Comparison of ENCODE assay signal across 1 cellular context in genomic region chr6:34237722-34238506, GRCh38.
TF ChIP-seq lines count a peak whose summit lies in the region.

No MANE protein-coding gene starts in this region.

TF ChIP-seq in HepG2, 621 proteins besides CTCF, POLR2A, EP300 and RAD21 (continued from another document and continues in another):
- TF ChIP-seq, protein P1, sequence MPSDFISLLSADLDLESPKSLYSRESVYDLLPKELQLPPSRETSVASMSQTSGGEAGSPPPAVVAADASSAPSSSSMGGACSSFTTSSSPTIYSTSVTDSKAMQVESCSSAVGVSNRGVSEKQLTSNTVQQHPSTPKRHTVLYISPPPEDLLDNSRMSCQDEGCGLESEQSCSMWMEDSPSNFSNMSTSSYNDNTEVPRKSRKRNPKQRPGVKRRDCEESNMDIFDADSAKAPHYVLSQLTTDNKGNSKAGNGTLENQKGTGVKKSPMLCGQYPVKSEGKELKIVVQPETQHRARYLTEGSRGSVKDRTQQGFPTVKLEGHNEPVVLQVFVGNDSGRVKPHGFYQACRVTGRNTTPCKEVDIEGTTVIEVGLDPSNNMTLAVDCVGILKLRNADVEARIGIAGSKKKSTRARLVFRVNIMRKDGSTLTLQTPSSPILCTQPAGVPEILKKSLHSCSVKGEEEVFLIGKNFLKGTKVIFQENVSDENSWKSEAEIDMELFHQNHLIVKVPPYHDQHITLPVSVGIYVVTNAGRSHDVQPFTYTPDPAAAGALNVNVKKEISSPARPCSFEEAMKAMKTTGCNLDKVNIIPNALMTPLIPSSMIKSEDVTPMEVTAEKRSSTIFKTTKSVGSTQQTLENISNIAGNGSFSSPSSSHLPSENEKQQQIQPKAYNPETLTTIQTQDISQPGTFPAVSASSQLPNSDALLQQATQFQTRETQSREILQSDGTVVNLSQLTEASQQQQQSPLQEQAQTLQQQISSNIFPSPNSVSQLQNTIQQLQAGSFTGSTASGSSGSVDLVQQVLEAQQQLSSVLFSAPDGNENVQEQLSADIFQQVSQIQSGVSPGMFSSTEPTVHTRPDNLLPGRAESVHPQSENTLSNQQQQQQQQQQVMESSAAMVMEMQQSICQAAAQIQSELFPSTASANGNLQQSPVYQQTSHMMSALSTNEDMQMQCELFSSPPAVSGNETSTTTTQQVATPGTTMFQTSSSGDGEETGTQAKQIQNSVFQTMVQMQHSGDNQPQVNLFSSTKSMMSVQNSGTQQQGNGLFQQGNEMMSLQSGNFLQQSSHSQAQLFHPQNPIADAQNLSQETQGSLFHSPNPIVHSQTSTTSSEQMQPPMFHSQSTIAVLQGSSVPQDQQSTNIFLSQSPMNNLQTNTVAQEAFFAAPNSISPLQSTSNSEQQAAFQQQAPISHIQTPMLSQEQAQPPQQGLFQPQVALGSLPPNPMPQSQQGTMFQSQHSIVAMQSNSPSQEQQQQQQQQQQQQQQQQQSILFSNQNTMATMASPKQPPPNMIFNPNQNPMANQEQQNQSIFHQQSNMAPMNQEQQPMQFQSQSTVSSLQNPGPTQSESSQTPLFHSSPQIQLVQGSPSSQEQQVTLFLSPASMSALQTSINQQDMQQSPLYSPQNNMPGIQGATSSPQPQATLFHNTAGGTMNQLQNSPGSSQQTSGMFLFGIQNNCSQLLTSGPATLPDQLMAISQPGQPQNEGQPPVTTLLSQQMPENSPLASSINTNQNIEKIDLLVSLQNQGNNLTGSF (CRISPR knock-in tag; IDR thresholded peaks at IDR 0.05) = peak; percentile 99
- TF ChIP-seq EZH2 (conservative IDR thresholded peaks at IDR 0.05; ENCODE audit: low read depth, low read length) = no peak
- peak; percentile 95 for TF ChIP-seq KLF12 (CRISPR knock-in tag; IDR thresholded peaks at IDR 0.05; ENCODE audit: borderline replicate concordance)
- peak; percentile 92 for TF ChIP-seq ZNF747 (CRISPR knock-in tag; IDR thresholded peaks at IDR 0.05; ENCODE audit: borderline replicate concordance)
- peak; percentile 84 for TF ChIP-seq FOXC1 (CRISPR knock-in tag; IDR thresholded peaks at IDR 0.05; ENCODE audit: borderline replicate concordance)
- TF ChIP-seq NONO (IDR thresholded peaks at IDR 0.05) = no peak
- 0 out of 2 replicates have a peak, but pooled peaks have one; percentile 56 for TF ChIP-seq NONO (CRISPR knock-in tag; conservative IDR thresholded peaks at IDR 0.05)
- peak; percentile 99 for TF ChIP-seq BCL3 (CRISPR knock-in tag; IDR thresholded peaks at IDR 0.05)
- peak; percentile 67; the same call in 1 of the 2 replicates for TF ChIP-seq PAX8 (CRISPR knock-in tag; IDR thresholded peaks at IDR 0.05; ENCODE audit: borderline replicate concordance)
- TF ChIP-seq SMC3 (IDR thresholded peaks at IDR 0.05; ENCODE audit: low read length) = no peak
- peak; percentile 90; the same call in 1 of the 2 replicates for TF ChIP-seq KLF6 (CRISPR knock-in tag; IDR thresholded peaks at IDR 0.05)
- no peak for TF ChIP-seq DRAP1 (CRISPR knock-in tag; IDR thresholded peaks at IDR 0.05)
- TF ChIP-seq ARID2 (CRISPR knock-in tag; IDR thresholded peaks at IDR 0.05; ENCODE audit: borderline replicate concordance) = peak; percentile 93
- peak; percentile 95 for TF ChIP-seq ZHX1 (CRISPR knock-in tag; IDR thresholded peaks at IDR 0.05; ENCODE audit: low read depth)
- TF ChIP-seq, protein P2, sequence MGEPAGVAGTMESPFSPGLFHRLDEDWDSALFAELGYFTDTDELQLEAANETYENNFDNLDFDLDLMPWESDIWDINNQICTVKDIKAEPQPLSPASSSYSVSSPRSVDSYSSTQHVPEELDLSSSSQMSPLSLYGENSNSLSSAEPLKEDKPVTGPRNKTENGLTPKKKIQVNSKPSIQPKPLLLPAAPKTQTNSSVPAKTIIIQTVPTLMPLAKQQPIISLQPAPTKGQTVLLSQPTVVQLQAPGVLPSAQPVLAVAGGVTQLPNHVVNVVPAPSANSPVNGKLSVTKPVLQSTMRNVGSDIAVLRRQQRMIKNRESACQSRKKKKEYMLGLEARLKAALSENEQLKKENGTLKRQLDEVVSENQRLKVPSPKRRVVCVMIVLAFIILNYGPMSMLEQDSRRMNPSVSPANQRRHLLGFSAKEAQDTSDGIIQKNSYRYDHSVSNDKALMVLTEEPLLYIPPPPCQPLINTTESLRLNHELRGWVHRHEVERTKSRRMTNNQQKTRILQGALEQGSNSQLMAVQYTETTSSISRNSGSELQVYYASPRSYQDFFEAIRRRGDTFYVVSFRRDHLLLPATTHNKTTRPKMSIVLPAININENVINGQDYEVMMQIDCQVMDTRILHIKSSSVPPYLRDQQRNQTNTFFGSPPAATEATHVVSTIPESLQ (CRISPR knock-in tag; conservative IDR thresholded peaks at IDR 0.05) = no peak; the same call in 1 of the 2 replicates
- 0 out of 2 replicates have a peak, but pooled peaks have one; percentile 75 for TF ChIP-seq RFXANK (CRISPR knock-in tag; IDR thresholded peaks at IDR 0.05)
- peak; percentile 34; the same call in 1 of the 2 replicates for TF ChIP-seq SP5 (CRISPR knock-in tag; IDR thresholded peaks at IDR 0.05; ENCODE audit: borderline replicate concordance, low read depth)
- no peak for TF ChIP-seq CHD2 (IDR thresholded peaks at IDR 0.05; ENCODE audit: low read depth, low read length)
- TF ChIP-seq ZNF337 (CRISPR knock-in tag; IDR thresholded peaks at IDR 0.05; ENCODE audit: borderline replicate concordance, low read depth) = no peak
- peak; percentile 61; the same call in 1 of the 2 replicates for TF ChIP-seq KMT2A (CRISPR knock-in tag; IDR thresholded peaks at IDR 0.05)
- 0 out of 2 replicates have a peak, but pooled peaks have one; percentile 54 for TF ChIP-seq PITX1 (CRISPR knock-in tag; IDR thresholded peaks at IDR 0.05)
- no peak for TF ChIP-seq MZF1 (CRISPR knock-in tag; IDR thresholded peaks at IDR 0.05; ENCODE audit: borderline replicate concordance)
- peak; percentile 20 for TF ChIP-seq TEAD3 (CRISPR knock-in tag; optimal IDR thresholded peaks at IDR 0.05; ENCODE audit: borderline replicate concordance)
- peak; percentile 98 for TF ChIP-seq ZSCAN31 (CRISPR knock-in tag; IDR thresholded peaks at IDR 0.05; ENCODE audit: low read depth)
- peak; percentile 63; the same call in 1 of the 2 replicates for TF ChIP-seq HMG20B (CRISPR knock-in tag; conservative IDR thresholded peaks at IDR 0.05)
- TF ChIP-seq HCFC1 (IDR thresholded peaks at IDR 0.05; ENCODE audit: low read depth, low read length) = no peak
- TF ChIP-seq ELF1 (CRISPR knock-in tag; IDR thresholded peaks at IDR 0.05) = peak; percentile 48; the same call in 1 of the 2 replicates
- TF ChIP-seq TBX2 (CRISPR knock-in tag; IDR thresholded peaks at IDR 0.05; ENCODE audit: borderline replicate concordance) = peak; percentile 94
- TF ChIP-seq ZNF569 (CRISPR knock-in tag; IDR thresholded peaks at IDR 0.05; ENCODE audit: borderline replicate concordance) = peak; percentile 66; the same call in 1 of the 2 replicates
- TF ChIP-seq CBX2 (IDR thresholded peaks at IDR 0.05; ENCODE audit: low read depth, low read length) = no peak
- 0 out of 2 replicates have a peak, but pooled peaks have one; percentile 31 for TF ChIP-seq CBX2 (CRISPR knock-in tag; IDR thresholded peaks at IDR 0.05; ENCODE audit: low read depth)
- TF ChIP-seq, protein P3, sequence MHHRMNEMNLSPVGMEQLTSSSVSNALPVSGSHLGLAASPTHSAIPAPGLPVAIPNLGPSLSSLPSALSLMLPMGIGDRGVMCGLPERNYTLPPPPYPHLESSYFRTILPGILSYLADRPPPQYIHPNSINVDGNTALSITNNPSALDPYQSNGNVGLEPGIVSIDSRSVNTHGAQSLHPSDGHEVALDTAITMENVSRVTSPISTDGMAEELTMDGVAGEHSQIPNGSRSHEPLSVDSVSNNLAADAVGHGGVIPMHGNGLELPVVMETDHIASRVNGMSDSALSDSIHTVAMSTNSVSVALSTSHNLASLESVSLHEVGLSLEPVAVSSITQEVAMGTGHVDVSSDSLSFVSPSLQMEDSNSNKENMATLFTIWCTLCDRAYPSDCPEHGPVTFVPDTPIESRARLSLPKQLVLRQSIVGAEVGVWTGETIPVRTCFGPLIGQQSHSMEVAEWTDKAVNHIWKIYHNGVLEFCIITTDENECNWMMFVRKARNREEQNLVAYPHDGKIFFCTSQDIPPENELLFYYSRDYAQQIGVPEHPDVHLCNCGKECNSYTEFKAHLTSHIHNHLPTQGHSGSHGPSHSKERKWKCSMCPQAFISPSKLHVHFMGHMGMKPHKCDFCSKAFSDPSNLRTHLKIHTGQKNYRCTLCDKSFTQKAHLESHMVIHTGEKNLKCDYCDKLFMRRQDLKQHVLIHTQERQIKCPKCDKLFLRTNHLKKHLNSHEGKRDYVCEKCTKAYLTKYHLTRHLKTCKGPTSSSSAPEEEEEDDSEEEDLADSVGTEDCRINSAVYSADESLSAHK (CRISPR knock-in tag; IDR thresholded peaks at IDR 0.05; ENCODE audit: borderline replicate concordance) = 0 out of 2 replicates have a peak, but pooled peaks have one; percentile 49
- no peak for TF ChIP-seq RBAK (CRISPR knock-in tag; IDR thresholded peaks at IDR 0.05)
- TF ChIP-seq, protein P4, sequence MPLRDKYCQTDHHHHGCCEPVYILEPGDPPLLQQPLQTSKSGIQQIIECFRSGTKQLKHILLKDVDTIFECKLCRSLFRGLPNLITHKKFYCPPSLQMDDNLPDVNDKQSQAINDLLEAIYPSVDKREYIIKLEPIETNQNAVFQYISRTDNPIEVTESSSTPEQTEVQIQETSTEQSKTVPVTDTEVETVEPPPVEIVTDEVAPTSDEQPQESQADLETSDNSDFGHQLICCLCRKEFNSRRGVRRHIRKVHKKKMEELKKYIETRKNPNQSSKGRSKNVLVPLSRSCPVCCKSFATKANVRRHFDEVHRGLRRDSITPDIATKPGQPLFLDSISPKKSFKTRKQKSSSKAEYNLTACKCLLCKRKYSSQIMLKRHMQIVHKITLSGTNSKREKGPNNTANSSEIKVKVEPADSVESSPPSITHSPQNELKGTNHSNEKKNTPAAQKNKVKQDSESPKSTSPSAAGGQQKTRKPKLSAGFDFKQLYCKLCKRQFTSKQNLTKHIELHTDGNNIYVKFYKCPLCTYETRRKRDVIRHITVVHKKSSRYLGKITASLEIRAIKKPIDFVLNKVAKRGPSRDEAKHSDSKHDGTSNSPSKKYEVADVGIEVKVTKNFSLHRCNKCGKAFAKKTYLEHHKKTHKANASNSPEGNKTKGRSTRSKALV (CRISPR knock-in tag; IDR thresholded peaks at IDR 0.05) = peak; percentile 90; the same call in 1 of the 2 replicates
- TF ChIP-seq ZBTB20 (CRISPR knock-in tag; IDR thresholded peaks at IDR 0.05; ENCODE audit: borderline replicate concordance, low read depth) = peak; percentile 85
- peak; percentile 63 for TF ChIP-seq HNRNPLL (IDR thresholded peaks at IDR 0.05; ENCODE audit: low read depth, low read length, poor library complexity, severe bottlenecking)
- TF ChIP-seq PPARG (CRISPR knock-in tag; conservative IDR thresholded peaks at IDR 0.05) = 0 out of 2 replicates have a peak, but pooled peaks have one; percentile 52
- TF ChIP-seq TRAFD1 (CRISPR knock-in tag; IDR thresholded peaks at IDR 0.05; ENCODE audit: borderline replicate concordance) = no peak
- TF ChIP-seq ZNF292 (CRISPR knock-in tag; IDR thresholded peaks at IDR 0.05; ENCODE audit: borderline replicate concordance, low read depth) = no peak
- TF ChIP-seq, protein P5, sequence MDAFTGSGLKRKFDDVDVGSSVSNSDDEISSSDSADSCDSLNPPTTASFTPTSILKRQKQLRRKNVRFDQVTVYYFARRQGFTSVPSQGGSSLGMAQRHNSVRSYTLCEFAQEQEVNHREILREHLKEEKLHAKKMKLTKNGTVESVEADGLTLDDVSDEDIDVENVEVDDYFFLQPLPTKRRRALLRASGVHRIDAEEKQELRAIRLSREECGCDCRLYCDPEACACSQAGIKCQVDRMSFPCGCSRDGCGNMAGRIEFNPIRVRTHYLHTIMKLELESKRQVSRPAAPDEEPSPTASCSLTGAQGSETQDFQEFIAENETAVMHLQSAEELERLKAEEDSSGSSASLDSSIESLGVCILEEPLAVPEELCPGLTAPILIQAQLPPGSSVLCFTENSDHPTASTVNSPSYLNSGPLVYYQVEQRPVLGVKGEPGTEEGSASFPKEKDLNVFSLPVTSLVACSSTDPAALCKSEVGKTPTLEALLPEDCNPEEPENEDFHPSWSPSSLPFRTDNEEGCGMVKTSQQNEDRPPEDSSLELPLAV (CRISPR knock-in tag; conservative IDR thresholded peaks at IDR 0.05; ENCODE audit: low read depth) = 0 out of 2 replicates have a peak, but pooled peaks have one; percentile 78
- TF ChIP-seq ZFP62 (CRISPR knock-in tag; IDR thresholded peaks at IDR 0.05) = no peak
